ENCODE assay signal across 8 cellular contexts in genomic region chr13:50127017-50127725, GRCh38.
DNase-seq lines count a peak whose midpoint lies in the region; ATAC-seq and TF ChIP-seq lines count a peak whose summit lies in the region.

No MANE protein-coding gene starts in this region.

- intact Hi-C loops in lower leg skin (cut with DNase I; ENCODE audit: low total_unique reads), result loop anchor here (5.0 to 10.0 kb wide), 2 partner anchors 45 to 132 kb away; partner anchors contain the start of gene TRIM13

- peak overlapping the region; percentile 96 for H3K27ac Mint-ChIP-seq in T-helper 1 cell treated with Interleukin-12 subunit alpha and Interleukin-12 subunit beta and Interleukin-4 antibody, amounts not matched to agents 30 μg/mL and 1 μg/mL, for 36 hours

- no peak for TF ChIP-seq POLR2A in lower leg skin (IDR thresholded peaks at IDR 0.05)
- TF ChIP-seq POLR2A in GM18505 (IDR thresholded peaks at IDR 0.05; ENCODE audit: borderline replicate concordance, extremely low read depth, insufficient read depth, insufficient read length), result no peak

- no peak for TF ChIP-seq CTCF in lower leg skin (IDR thresholded peaks at IDR 0.05)

- peaks cover 63% of the 10 kb centered on the region for H3K4me1 Mint-ChIP-seq in T-helper 1 cell treated with Interleukin-12 subunit alpha and Interleukin-12 subunit beta and Interleukin-4 antibody, amounts not matched to agents 30 μg/mL and 1 μg/mL, for 36 hours (ENCODE audit: low read depth)

- peak overlapping the region; percentile 99 for H3K27ac ChIP-seq in caudate nucleus (ENCODE audit: low read depth, low read length)

- peak overlapping the region; percentile 88 for H3K4me3 Mint-ChIP-seq in T-helper 1 cell treated with Interleukin-12 subunit alpha and Interleukin-12 subunit beta and Interleukin-4 antibody, amounts not matched to agents 30 μg/mL and 1 μg/mL, for 36 hours

- H3K27me3 Mint-ChIP-seq in T-helper 1 cell treated with Interleukin-12 subunit alpha and Interleukin-12 subunit beta and Interleukin-4 antibody, amounts not matched to agents 30 μg/mL and 1 μg/mL, for 36 hours (ENCODE audit: low read depth), result peaks cover 43% of the 10 kb centered on the region

- no peak for ATAC-seq in GM18505 (IDR thresholded peaks at IDR 0.05; ENCODE audit: unreplicated experiment)

- peak overlapping the region; percentile 9 for H3K4me3 ChIP-seq in lower leg skin (ENCODE audit: low read depth, poor library complexity, severe bottlenecking)

- in situ Hi-C loops in KBM-7 (cut with MboI; ENCODE audit: low pct_unique_long_range_greater_than_20kb, low sequenced_read_pairs), result no loop called here

- DNase-seq in CD1c-positive myeloid dendritic cell (ENCODE audit: extremely low spot score), result peak; percentile 74
- DNase-seq in caudate nucleus (lab: John Stamatoyannopoulos, UW), result no peak
- peak; percentile 45 to 91 for DNase-seq in lower leg skin (ENCODE audit: low spot score in 2 of 2)
- DNase-seq in stimulated activated naive CD4-positive, alpha-beta T cell (lab: John Stamatoyannopoulos, UW), result peak in 5 of 6 experiments; percentile 20 to 59 (median 43)
- DNase-seq in KBM-7, result no peak
- DNase-seq in NCI-H1417 treated with DMSO at 0.1 percent for 48 hours (lab: John Stamatoyannopoulos, UW), result no peak

- 41 to 45% methylated on average over 50 of the region's 50 CpGs for WGBS in lower leg skin, 2 donors

- no peaks in the 10 kb centered on the region for H3K9me3 Mint-ChIP-seq in T-helper 1 cell treated with Interleukin-12 subunit alpha and Interleukin-12 subunit beta and Interleukin-4 antibody, amounts not matched to agents 30 μg/mL and 1 μg/mL, for 36 hours

- H3K36me3 Mint-ChIP-seq in T-helper 1 cell treated with Interleukin-12 subunit alpha and Interleukin-12 subunit beta and Interleukin-4 antibody, amounts not matched to agents 30 μg/mL and 1 μg/mL, for 36 hours (ENCODE audit: low read depth), result peaks cover 12% of the 10 kb centered on the region

Comparison
In these comparisons a context has a peak if more than half of its experiments do, and no peak if none do; other contexts are left out.
1. DNase-seq: peak in CD1c-positive myeloid dendritic cell (single experiment), lower leg skin (2 of 2) and stimulated activated naive CD4-positive, alpha-beta T cell (5 of 6); none in caudate nucleus (0 of 61), KBM-7 (single experiment) and NCI-H1417 treated with DMSO at 0.1 percent for 48 hours (single experiment).